In the genomic region with DNA sequence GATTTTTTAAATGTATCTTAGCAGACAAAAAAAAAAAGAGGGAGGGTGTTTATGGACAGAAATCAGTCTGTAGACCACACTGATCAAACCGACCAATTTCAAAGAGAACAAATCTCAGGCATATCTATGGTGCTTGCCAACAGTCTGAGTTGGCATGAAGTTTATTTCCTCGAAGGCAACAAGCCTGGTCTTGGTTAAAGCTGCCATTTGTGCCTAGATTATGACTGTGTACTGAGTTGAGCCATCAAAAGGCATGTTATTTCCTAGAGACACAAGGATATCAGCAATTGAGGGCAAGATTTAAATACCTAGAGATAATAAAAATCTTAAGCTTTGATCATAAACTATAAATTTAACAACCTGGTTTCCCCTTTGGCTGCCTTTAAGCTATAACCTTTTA, we compare ENCODE assay signal across 15 cellular contexts.
A peak's percentile ranks its signal among the peaks of the same experiment; 100 is the strongest.
DNase-seq lines count a peak whose midpoint lies in the region; FAIRE-seq and TF ChIP-seq lines count a peak whose summit lies in the region.
"Had no signal": no experiment of that assay in that cellular context is flagged by ENCODE, and none has a peak within 500 bp of the region (broad histone marks: within the 10 kb centered on the region; RNA-seq: fewer than 3 reads in every experiment).

No MANE protein-coding gene starts in this region.

- H3K4me1 ChIP-seq in prostate gland (replicated peaks): no peaks in the 10 kb centered on the region

- H3K27ac ChIP-seq in epithelial cell of prostate (no peak overlapping the region), prostate gland (no peak overlapping the region)
- H3K27ac ChIP-seq: 22Rv1 had no signal

- no peaks in the 10 kb centered on the region for H3K9me3 ChIP-seq in prostate gland

- FAIRE-seq in islet of Langerhans (lab: Jason Lieb, UNC): peak; percentile 13
- FAIRE-seq: D721Med had no signal

- no peaks in the 10 kb centered on the region for H3K36me3 ChIP-seq in prostate gland

- no peak for TF ChIP-seq POLR2A in prostate gland (IDR thresholded peaks at IDR 0.05)

- intact Hi-C loops in prostate gland (cut with DNase I): no loop called here
- intact Hi-C loops in posterior vena cava (cut with DNase I): no loop called here

- DNase-seq in DMS 273 (lab: John Stamatoyannopoulos, UW; ENCODE audit: unreplicated experiment): peak; percentile 3
- no peak for DNase-seq in DMS 273 treated with DMSO at 0.1 percent for 48 hours (lab: John Stamatoyannopoulos, UW)
- peak; percentile 39 for DNase-seq in epithelial cell of prostate (ENCODE audit: low read depth, low spot score)
- DNase-seq in prostate gland (ENCODE audit: low spot score): peak; percentile 14
- no peak for DNase-seq in posterior vena cava (ENCODE audit: low spot score)
- DNase-seq in nucleus accumbens (lab: John Stamatoyannopoulos, UW): no peak
- no peak for DNase-seq in NCI-H1436 treated with DMSO at 0.1 percent for 48 hours (lab: John Stamatoyannopoulos, UW)
- DNase-seq: CD8-positive, alpha-beta T cell; COR-L47; DMS53; H7 had no signal

- TF ChIP-seq CTCF in prostate gland (IDR thresholded peaks at IDR 0.05): no peak

- WGBS in prostate gland: 23% methylated on average over 2 of the region's 2 CpGs

- H3K4me3 ChIP-seq in prostate gland: no peak overlapping the region
- H3K4me3 ChIP-seq: GM23338 had no signal

- no peaks in the 10 kb centered on the region for H3K27me3 ChIP-seq in prostate gland (replicated peaks; ENCODE audit: insufficient read depth)

Comparison
In these comparisons a context has a peak if more than half of its experiments do, and no peak if none do; other contexts are left out.
1. DNase-seq: peak in DMS 273 (single experiment), epithelial cell of prostate (single experiment) and prostate gland (single experiment); none in DMS 273 treated with DMSO at 0.1 percent for 48 hours (single experiment), posterior vena cava (single experiment), nucleus accumbens (0 of 56) and NCI-H1436 treated with DMSO at 0.1 percent for 48 hours (single experiment).